23 cellular contexts compared by ENCODE assay signal in genomic region chr13:107113387-107113786, GRCh38.
"Had no signal": no experiment of that assay in that cellular context is flagged by ENCODE, and none has a peak within 500 bp of the region (broad histone marks: within the 10 kb centered on the region; RNA-seq: fewer than 3 reads in every experiment).

No MANE protein-coding gene starts in this region.

- H3K9me3 ChIP-seq: colonic mucosa, gastrocnemius medialis had no signal

- H3K4me1 ChIP-seq: colonic mucosa, esophagus squamous epithelium, gastrocnemius medialis, heart right ventricle, left ventricle myocardium inferior, lower lobe of right lung had no signal

- H3K27ac ChIP-seq: colonic mucosa, epithelial cell of prostate, esophagus squamous epithelium, gastrocnemius medialis, heart right ventricle, left ventricle myocardium inferior, lower lobe of right lung had no signal

- H3K36me3 ChIP-seq: colonic mucosa, esophagus squamous epithelium, gastrocnemius medialis, heart right ventricle, left ventricle myocardium inferior, lower lobe of right lung had no signal

- H3K27me3 Mint-ChIP-seq: dendritic cell treated with granulocyte-macrophage colony-stimulating factor and Interleukin-4, amounts not matched to agents 40 ng/mL and 50 ng/mL, for 4 days; effector memory CD8-positive, alpha-beta T cell had no signal

- DNase-seq: colonic mucosa; cortex of kidney; effector CD8-positive, alpha-beta T cell; effector memory CD8-positive, alpha-beta T cell; endodermal cell; erythroblast; esophagus squamous epithelium; foreskin fibroblast; foreskin melanocyte; gastrocnemius medialis; glutamatergic neuron; head of caudate nucleus; heart right ventricle; hippocampal formation; left cardiac atrium; left ventricle myocardium inferior; lower lobe of right lung; mesenchymal stem cell; mucosa of descending colon had no signal

- H3K4me1 Mint-ChIP-seq: mesothelial cell of epicardium had no signal

- H3K4me3 ChIP-seq: colonic mucosa, esophagus squamous epithelium, gastrocnemius medialis, heart right ventricle, left ventricle myocardium inferior, lower lobe of right lung, mucosa of descending colon had no signal

- H3K27me3 ChIP-seq: colonic mucosa, esophagus squamous epithelium, gastrocnemius medialis had no signal

- H3K27ac Mint-ChIP-seq: dendritic cell treated with granulocyte-macrophage colony-stimulating factor and Interleukin-4, amounts not matched to agents 40 ng/mL and 50 ng/mL, for 4 days; effector memory CD8-positive, alpha-beta T cell; endodermal cell; mesothelial cell of epicardium had no signal

- H3K4me3 Mint-ChIP-seq: dendritic cell treated with granulocyte-macrophage colony-stimulating factor and Interleukin-4, amounts not matched to agents 40 ng/mL and 50 ng/mL, for 4 days; effector memory CD8-positive, alpha-beta T cell; endodermal cell; mesothelial cell of epicardium had no signal

- ATAC-seq: effector memory CD8-positive, alpha-beta T cell; esophagus mucosa; gastrocnemius medialis; heart right ventricle; left cardiac atrium; lower lobe of right lung; mucosa of descending colon had no signal
